In the genomic region with DNA sequence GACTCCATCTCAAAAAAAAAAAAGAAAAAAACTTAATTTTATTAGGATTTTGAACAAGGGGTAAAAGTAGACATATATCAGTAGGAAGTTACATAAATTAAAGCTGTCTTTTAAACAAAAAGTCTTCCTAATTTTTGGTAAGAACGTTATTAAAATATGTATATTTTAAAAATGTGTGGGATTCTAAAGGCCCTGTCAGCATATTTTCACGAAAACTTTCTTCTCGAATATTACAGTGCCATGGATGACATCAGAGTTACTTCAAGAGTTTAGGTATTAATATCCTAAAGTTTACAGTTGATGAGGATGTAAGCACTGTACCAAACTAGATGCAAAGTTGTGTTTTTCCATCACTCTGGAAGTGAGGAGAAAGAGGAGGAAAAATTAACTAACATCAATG, we compare ENCODE assay signal across 28 cellular contexts.
"Had no signal": no experiment of that assay in that cellular context is flagged by ENCODE, and none has a peak within 500 bp of the region (broad histone marks: within the 10 kb centered on the region; RNA-seq: fewer than 3 reads in every experiment).

No MANE protein-coding gene starts in this region.

- H3K27me3 ChIP-seq: colonic mucosa, dorsolateral prefrontal cortex, esophagus muscularis mucosa, esophagus squamous epithelium, foreskin keratinocyte, gastrocnemius medialis, gastroesophageal sphincter, heart left ventricle, heart right ventricle had no signal

- H3K36me3 ChIP-seq: colonic mucosa, esophagus muscularis mucosa, esophagus squamous epithelium, gastrocnemius medialis, gastroesophageal sphincter, heart left ventricle, heart right ventricle had no signal

- H3K4me1 ChIP-seq: colonic mucosa, esophagus muscularis mucosa, esophagus squamous epithelium, foreskin keratinocyte, gastrocnemius medialis, gastroesophageal sphincter, heart left ventricle, heart right ventricle had no signal

- H3K9me3 ChIP-seq: colonic mucosa, esophagus muscularis mucosa, esophagus squamous epithelium, gastrocnemius medialis, gastroesophageal sphincter had no signal

- H3K4me3 ChIP-seq: colonic mucosa, coronary artery, dorsolateral prefrontal cortex, esophagus muscularis mucosa, esophagus squamous epithelium, gastrocnemius medialis, gastroesophageal sphincter, heart left ventricle, heart right ventricle had no signal

- H3K27ac ChIP-seq: colonic mucosa, coronary artery, dorsolateral prefrontal cortex, epithelial cell of prostate, esophagus muscularis mucosa, esophagus squamous epithelium, foreskin keratinocyte, gastrocnemius medialis, gastroesophageal sphincter, heart left ventricle, heart right ventricle had no signal

- DNase-seq: colonic mucosa; cortex of kidney; dermis blood vessel endothelial cell; dorsolateral prefrontal cortex; effector CD4-positive, alpha-beta T cell; effector CD8-positive, alpha-beta T cell; effector memory CD4-positive, alpha-beta T cell; effector memory CD8-positive, alpha-beta T cell; endodermal cell; erythroblast; esophagus squamous epithelium; foreskin fibroblast; foreskin keratinocyte; foreskin melanocyte; gastrocnemius medialis; glutamatergic neuron; head of caudate nucleus; heart left ventricle; heart right ventricle had no signal

- ATAC-seq: effector memory CD8-positive, alpha-beta T cell; esophagus mucosa; foreskin keratinocyte; gastrocnemius medialis; gastroesophageal sphincter; heart left ventricle; heart right ventricle had no signal

- FAIRE-seq: colon, endometrium, endothelial cell of umbilical vein, frontal cortex had no signal
